In genomic region chr4:54185871-54186270, GRCh38 we compare ENCODE assay signal across 25 cellular contexts. TPM values are rescaled to one million over a fixed set of nuclear protein-coding genes. Genes with fewer than 3 reads are reported as not detected.
"Had no signal": no experiment of that assay in that cellular context is flagged by ENCODE, and none has a peak within 500 bp of the region (broad histone marks: within the 10 kb centered on the region; RNA-seq: fewer than 3 reads in every experiment).

No MANE protein-coding gene starts in this region.

- DNase-seq: activated B cell treated with CpG ODN at 0.5 μM for 24 hours; activated CD4-positive, alpha-beta T cell treated with anti-CD3 and anti-CD28 coated beads for 36 hours; activated CD8-positive, alpha-beta memory T cell treated with anti-CD3 and anti-CD28 coated beads, Interleukin-2, amount 10 ng/mL, durations not matched to agents 7 days and 5 days; activated CD8-positive, alpha-beta T cell treated with anti-CD3 and anti-CD28 coated beads, Interleukin-2, amount 10 ng/mL, durations not matched to agents 7 days and 5 days; activated T-cell treated with anti-CD3 and anti-CD28 coated beads, Interleukin-2, amount 50 U/mL, for 48 hours; central memory CD4-positive, alpha-beta T cell; foreskin fibroblast; heart left ventricle; hypothalamus; immature natural killer cell; kidney; left colon; mammary epithelial cell; midbrain; naive thymus-derived CD4-positive, alpha-beta T cell; psoas muscle; sigmoid colon; stimulated activated naive CD4-positive, alpha-beta T cell treated with Interleukin-2 at 50 U/mL for 16 hours; T-helper 9 cell had no signal

- H3K27me3 ChIP-seq: breast epithelium, heart left ventricle, sigmoid colon, tibial nerve had no signal

- H3K4me1 ChIP-seq: breast epithelium, parathyroid adenoma, psoas muscle, tibial nerve had no signal

- H3K36me3 ChIP-seq: breast epithelium, heart left ventricle, sigmoid colon, tibial nerve had no signal

- H3K79me2 ChIP-seq: parathyroid adenoma had no signal

- H3K36me3 Mint-ChIP-seq: activated CD8-positive, alpha-beta memory T cell treated with anti-CD3 and anti-CD28 coated beads, Interleukin-2, amount 10 ng/mL, durations not matched to agents 7 days and 5 days; activated naive CD4-positive, alpha-beta T cell treated with anti-CD3 and anti-CD28 coated beads, Interleukin-2, amount 50 U/mL, for 24 hours; immature natural killer cell had no signal

- H3K9me3 Mint-ChIP-seq: activated B cell treated with CpG ODN at 0.5 μM for 24 hours; activated naive CD4-positive, alpha-beta T cell treated with anti-CD3 and anti-CD28 coated beads, Interleukin-2, amount 50 U/mL, for 24 hours; activated T-helper 2 cell treated with anti-CD3 and anti-CD28 coated beads, Interferon-gamma antibody, Interleukin-2, Interleukin-4, amounts not matched to agents 10 μg/mL and 5 μg/mL and 100 μg/mL, durations not matched to agents 14 hours and 24 hours and 36 hours; immature natural killer cell; T-helper 1 cell treated with Interleukin-12 subunit alpha and Interleukin-12 subunit beta and Interleukin-4 antibody, amounts not matched to agents 30 μg/mL and 1 μg/mL, for 36 hours had no signal

- H3K4me1 Mint-ChIP-seq: activated CD4-positive, alpha-beta T cell treated with anti-CD3 and anti-CD28 coated beads for 36 hours; activated CD8-positive, alpha-beta memory T cell treated with anti-CD3 and anti-CD28 coated beads, Interleukin-2, amount 10 ng/mL, durations not matched to agents 7 days and 5 days; activated naive CD4-positive, alpha-beta T cell treated with anti-CD3 and anti-CD28 coated beads, Interleukin-2, amount 50 U/mL, for 24 hours; immature natural killer cell had no signal

- H2AFZ ChIP-seq: parathyroid adenoma had no signal

- H3K9ac ChIP-seq: parathyroid adenoma had no signal

- H3K27ac Mint-ChIP-seq: activated B cell treated with CpG ODN at 0.5 μM for 24 hours; activated CD4-positive, alpha-beta T cell treated with anti-CD3 and anti-CD28 coated beads for 36 hours; activated CD8-positive, alpha-beta memory T cell treated with anti-CD3 and anti-CD28 coated beads, Interleukin-2, amount 10 ng/mL, durations not matched to agents 7 days and 5 days; activated CD8-positive, alpha-beta T cell treated with anti-CD3 and anti-CD28 coated beads, Interleukin-2, amount 10 ng/mL, durations not matched to agents 7 days and 5 days; activated naive CD4-positive, alpha-beta T cell treated with anti-CD3 and anti-CD28 coated beads, Interleukin-2, amount 50 U/mL, for 24 hours; activated T-helper 2 cell treated with anti-CD3 and anti-CD28 coated beads, Interferon-gamma antibody, Interleukin-2, Interleukin-4, amounts not matched to agents 10 μg/mL and 5 μg/mL and 100 μg/mL, durations not matched to agents 14 hours and 24 hours and 36 hours; immature natural killer cell; naive thymus-derived CD4-positive, alpha-beta T cell; T-helper 1 cell treated with Interleukin-12 subunit alpha and Interleukin-12 subunit beta and Interleukin-4 antibody, amounts not matched to agents 30 μg/mL and 1 μg/mL, for 36 hours had no signal

- H3K9me3 ChIP-seq: breast epithelium, heart left ventricle, psoas muscle, sigmoid colon, tibial nerve had no signal

- H3K4me3 ChIP-seq: breast epithelium, heart left ventricle, psoas muscle, sigmoid colon, tibial nerve had no signal

- H3K4me3 Mint-ChIP-seq: activated B cell treated with CpG ODN at 0.5 μM for 24 hours; activated CD4-positive, alpha-beta T cell treated with anti-CD3 and anti-CD28 coated beads for 36 hours; activated CD8-positive, alpha-beta memory T cell treated with anti-CD3 and anti-CD28 coated beads, Interleukin-2, amount 10 ng/mL, durations not matched to agents 7 days and 5 days; activated CD8-positive, alpha-beta T cell treated with anti-CD3 and anti-CD28 coated beads, Interleukin-2, amount 10 ng/mL, durations not matched to agents 7 days and 5 days; activated naive CD4-positive, alpha-beta T cell treated with anti-CD3 and anti-CD28 coated beads, Interleukin-2, amount 50 U/mL, for 24 hours; immature natural killer cell; naive thymus-derived CD4-positive, alpha-beta T cell; T-helper 1 cell treated with Interleukin-12 subunit alpha and Interleukin-12 subunit beta and Interleukin-4 antibody, amounts not matched to agents 30 μg/mL and 1 μg/mL, for 36 hours had no signal

RNA-seq across cellular contexts. Expression of gene PDGFRA, which starts 43.2 kb away (rescaled TPM):
- total RNA-seq: activated B cell treated with CpG ODN at 0.5 μM for 24 hours; activated CD4-positive, alpha-beta T cell treated with anti-CD3 and anti-CD28 coated beads for 36 hours; activated CD8-positive, alpha-beta memory T cell treated with anti-CD3 and anti-CD28 coated beads, Interleukin-2, amount 10 ng/mL, durations not matched to agents 7 days and 5 days; activated CD8-positive, alpha-beta T cell treated with anti-CD3 and anti-CD28 coated beads, Interleukin-2, amount 10 ng/mL, durations not matched to agents 7 days and 5 days; activated T-helper 2 cell treated with anti-CD3 and anti-CD28 coated beads, Interferon-gamma antibody, Interleukin-2, Interleukin-4, amounts not matched to agents 10 μg/mL and 5 μg/mL and 100 μg/mL, durations not matched to agents 14 hours and 24 hours and 36 hours had no signal
- polyA plus RNA-seq: immature natural killer cell; naive thymus-derived CD4-positive, alpha-beta T cell had no signal
